Comparison of ENCODE assay signal across 9 cellular contexts in genomic region chrX:12970691-12971202, GRCh38. TPM values are rescaled to one million over a fixed set of nuclear protein-coding genes. Genes with fewer than 3 reads are reported as not detected.
DNase-seq lines count a peak whose midpoint lies in the region; ATAC-seq, FAIRE-seq and TF ChIP-seq lines count a peak whose summit lies in the region.
"Had no signal": no experiment of that assay in that cellular context is flagged by ENCODE, and none has a peak within 500 bp of the region (broad histone marks: within the 10 kb centered on the region; RNA-seq: fewer than 3 reads in every experiment).

No MANE protein-coding gene starts in this region.

- H3K27ac Mint-ChIP-seq in chondrocyte (ENCODE audit: unreplicated experiment): peak overlapping the region; percentile 3

- H3K9me3 ChIP-seq in GM23248 (ENCODE audit: low read depth) (no peaks in the 10 kb centered on the region), HepG2 (ENCODE audit: low read length) (no peaks in the 10 kb centered on the region)
- H3K9me3 ChIP-seq: HAP-1 had no signal

- H2AFZ ChIP-seq in GM23248 (peak overlapping the region; percentile 84), HepG2 (ENCODE audit: low read length) (no peak overlapping the region)

- POLR2A ChIA-PET in HepG2 (lab: Yijun Ruan, JAX): no interaction called here

- in situ Hi-C loops in GM23248 (cut with MboI): no loop called here
- in situ Hi-C loops in HepG2 (cut with HindIII; ENCODE audit: extremely low pct_ligation_motif_present, low pct_unique_long_range_greater_than_20kb): no loop called here

- H3K36me3 ChIP-seq in GM23248 (ENCODE audit: low read depth): peaks cover 2% of the 10 kb centered on the region; the same call in 1 of the 2 replicates
- H3K36me3 ChIP-seq in HepG2 (replicated peaks in 1 of 2; ENCODE audit: control insufficient read depth in 1 of 2, insufficient read depth in 2 of 2, low read length in 2 of 2): no peaks in the 10 kb centered on the region

- intact Hi-C loops in HepG2 (cut with micrococcal nuclease; ENCODE audit: unreplicated experiment): no loop called here

- peaks cover 6% of the 10 kb centered on the region for H3K36me3 Mint-ChIP-seq in chondrocyte (ENCODE audit: low read depth)

- H3K4me2 ChIP-seq in GM23248 (ENCODE audit: unreplicated experiment) (no peak overlapping the region), HepG2 (ENCODE audit: low read depth, low read length) (no peak overlapping the region)

- H3K9ac ChIP-seq in GM23248: peak overlapping the region; percentile 57
- H3K9ac ChIP-seq in HepG2 (ENCODE audit: insufficient read depth, low read depth, low read length): no peak overlapping the region

- ATAC-seq in SK-N-SH treated with all-trans-retinoic acid at 6 μM for 48 hours (peak; percentile 47), HepG2 (peak; percentile 78), GM21786 (IDR thresholded peaks at IDR 0.05; ENCODE audit: unreplicated experiment) (no peak), HG03039 (IDR thresholded peaks at IDR 0.05; ENCODE audit: unreplicated experiment) (no peak)

- no peaks in the 10 kb centered on the region for H4K20me1 ChIP-seq in GM23248 (ENCODE audit: insufficient read depth)
- no peaks in the 10 kb centered on the region for H4K20me1 ChIP-seq in HepG2 (ENCODE audit: insufficient read depth, low read length)

- peaks cover 7% of the 10 kb centered on the region; the same call in 1 of the 2 replicates for H3F3A ChIP-seq in GM23248 (ENCODE audit: insufficient read depth)

- no peaks in the 10 kb centered on the region for H3K9me3 Mint-ChIP-seq in chondrocyte (ENCODE audit: low read depth)

- H3K4me3 ChIP-seq in GM23248: peak overlapping the region; percentile 48; the same call in 1 of the 2 replicates
- no peak overlapping the region for H3K4me3 ChIP-seq in HepG2 (replicated peaks in 1 of 3; ENCODE audit: insufficient read depth in 1 of 3, low read depth in 2 of 3, low read length in 3 of 3)
- H3K4me3 ChIP-seq: HAP-1 had no signal

- no peak overlapping the region for H3K4me3 Mint-ChIP-seq in chondrocyte (ENCODE audit: unreplicated experiment)

- H3K9me2 ChIP-seq in GM23248 (ENCODE audit: insufficient read depth): no peaks in the 10 kb centered on the region

- peaks cover 23% of the 10 kb centered on the region for H3K4me1 Mint-ChIP-seq in chondrocyte (ENCODE audit: low read depth)

- WGBS in GM23248 (ENCODE audit: low coverage in 1 of 2, low lambda C conversion rate in 2 of 2, missing lambda C conversion rate in 2 of 2), 2 experiments: 16 to 25% methylated on average over 11 of the region's 11 CpGs
- whole genome bisulfite sequencing in HepG2 (ENCODE audit: low lambda C conversion rate): 23% methylated on average over 11 of the region's 11 CpGs

- no peak for TF ChIP-seq POLR2A in HepG2 (IDR thresholded peaks at IDR 0.05; ENCODE audit: insufficient read depth in 1 of 2, low read depth in 2 of 2, low read length in 2 of 2)

- TF ChIP-seq CTCF in chondrocyte (IDR thresholded peaks at IDR 0.05): peak; percentile 79
- peak; percentile 51; the same call in 1 of the 2 replicates for TF ChIP-seq CTCF in HepG2 (CRISPR knock-in tag; IDR thresholded peaks at IDR 0.05)

- TF ChIP-seq RAD21 in HepG2 (CRISPR knock-in tag; IDR thresholded peaks at IDR 0.05): no peak

- no peaks in the 10 kb centered on the region for H3K27me3 ChIP-seq in GM23248 (replicated peaks; ENCODE audit: insufficient read depth)
- H3K27me3 ChIP-seq in HepG2 (ENCODE audit: control insufficient read depth in 1 of 2, insufficient read depth in 2 of 2, low read length in 2 of 2): peaks cover 0 to 8% of the 10 kb centered on the region in 2 experiments; a peak in 4 of 5 replicates

- peak overlapping the region; percentile 21; the same call in 1 of the 2 replicates for H3K27ac ChIP-seq in GM23248
- no peak overlapping the region for H3K27ac ChIP-seq in HepG2 (ENCODE audit: extremely low read length, insufficient read depth, low read length)

- no peaks in the 10 kb centered on the region for H3K27me3 Mint-ChIP-seq in chondrocyte (ENCODE audit: low read depth)

- peaks cover 6% of the 10 kb centered on the region; the same call in 1 of the 2 replicates for H3K4me1 ChIP-seq in GM23248 (ENCODE audit: insufficient read depth)
- no peaks in the 10 kb centered on the region for H3K4me1 ChIP-seq in HepG2 (ENCODE audit: insufficient read depth, low read length)

- FAIRE-seq in HepG2 (lab: Jason Lieb, UNC): no peak

- H3K79me2 ChIP-seq in GM23248 (ENCODE audit: insufficient read depth) (peaks cover 8% of the 10 kb centered on the region), HepG2 (ENCODE audit: insufficient read depth, low read length) (no peaks in the 10 kb centered on the region)

- BruUV-seq in HepG2 (replicated peaks; lab: Mats Ljungman, UMichigan): no TSS peak

- TF ChIP-seq EP300 in HepG2 (IDR thresholded peaks at IDR 0.05; ENCODE audit: low read depth in 2 of 2, low read length in 2 of 2): no peak
- TF ChIP-seq EP300 in HepG2 (CRISPR knock-in tag; IDR thresholded peaks at IDR 0.05; ENCODE audit: borderline replicate concordance): no peak

- DNase-seq in AG08395 (ENCODE audit: low spot score): peak; percentile 61
- peak; percentile 73 for DNase-seq in GM23248
- no peak for DNase-seq in chondrocyte (ENCODE audit: low spot score)
- peak; percentile 27 for DNase-seq in HepG2 (ENCODE audit: low spot score)
- DNase-seq in superior temporal gyrus (ENCODE audit: extremely low spot score): peak; percentile 75

- CTCF ChIA-PET in HepG2 (lab: Yijun Ruan, JAX; ENCODE audit: low intra/inter-chr PET ratio, low total read pairs): no interaction called here

TF ChIP-seq in SK-N-SH treated with all-trans-retinoic acid at 6 μM for 48 hours, 23 proteins besides CTCF, POLR2A, EP300 and RAD21 (continues in another document):
- TF ChIP-seq CSDC2 (CRISPR knock-in tag; IDR thresholded peaks at IDR 0.05): no peak
- TF ChIP-seq ISL1 (CRISPR knock-in tag; IDR thresholded peaks at IDR 0.05): no peak
- no peak for TF ChIP-seq CREB5 (CRISPR knock-in tag; IDR thresholded peaks at IDR 0.05; ENCODE audit: low read depth)
- no peak for TF ChIP-seq ZC3H10 (CRISPR knock-in tag; IDR thresholded peaks at IDR 0.05)
- TF ChIP-seq ZFP30 (CRISPR knock-in tag; IDR thresholded peaks at IDR 0.05): no peak
- TF ChIP-seq BACH2 (CRISPR knock-in tag; IDR thresholded peaks at IDR 0.05; ENCODE audit: borderline replicate concordance): no peak

TF ChIP-seq in HepG2, 621 proteins besides CTCF, POLR2A, EP300 and RAD21:
- TF ChIP-seq SMC3 (IDR thresholded peaks at IDR 0.05; ENCODE audit: low read length) (peak; percentile 24; the same call in 1 of the 2 replicates), ZNF891 (CRISPR knock-in tag; IDR thresholded peaks at IDR 0.05) (no peak), STAG1 (CRISPR knock-in tag; IDR thresholded peaks at IDR 0.05) (peak; percentile 62)
TF ChIP-seq in HepG2: peak in this region for 2.

RNA-seq across cellular contexts. Expression of gene TMSB4X, which starts 4.2 kb away (rescaled TPM):
- 3,286 and 6,098 TPM in 2 replicates for total RNA-seq in GM23248 (2014; rRNA removed; shearing (Covaris generic))
- polyA plus RNA-seq in GM23248 (2016; fragmentation: Nextera tagmentation; extraction: Ambion mirVana) (9,088 and 9,298 TPM in 2 replicates), HepG2 (2011; rRNA removed) (29.6 and 50.7 TPM in 2 replicates)
- total RNA-seq in chondrocyte (1,769 to 3,180 TPM (median 3,093 TPM) in 3 replicates), HepG2 (2016; rRNA removed; fragmentation: Illumina TruSeq; extraction: Trizol) (10.5 and 15.9 TPM in 2 replicates)
- 6.0 and 6.1 TPM in 2 replicates for total RNA-seq in HepG2 (2016; cell fraction: cytosol; rRNA removed; fragmentation: Illumina TruSeq; extraction: Trizol; ENCODE audit: low read depth)
- 13.6 and 19.1 TPM in 2 replicates for total RNA-seq in HepG2 (2016; cell fraction: insoluble cytoplasmic fraction; rRNA removed; fragmentation: Illumina TruSeq; extraction: Trizol)
- 8.9 and 9.5 TPM in 2 replicates for total RNA-seq in HepG2 (2016; cell fraction: membrane; rRNA removed; fragmentation: Illumina TruSeq; extraction: Trizol)
- 4.1 and 5.6 TPM in 2 replicates for total RNA-seq in HepG2 (2016; cell fraction: nucleus; rRNA removed; fragmentation: Illumina TruSeq; extraction: Trizol)
- 16.3 and 38.0 TPM in 2 replicates for polyA plus RNA-seq in HepG2 (2011; cell fraction: cytosol; rRNA removed)
- 3.7 and 8.2 TPM in 2 replicates for polyA plus RNA-seq in HepG2 (2011; cell fraction: nucleus; rRNA removed)
- 14.4 and 69.9 TPM in 2 replicates for polyA plus RNA-seq in HepG2 (2012)
- polyA plus RNA-seq in HepG2 (2016; cell fraction: cytosol; fragmentation: Illumina TruSeq; extraction: Trizol; ENCODE audit: low read depth): 5.4 and 6.7 TPM in 2 replicates
- polyA plus RNA-seq in HepG2 (2016; cell fraction: insoluble cytoplasmic fraction; fragmentation: Illumina TruSeq; extraction: Trizol; ENCODE audit: low read depth): 17.5 and 21.0 TPM in 2 replicates
- polyA plus RNA-seq in HepG2 (2016; cell fraction: membrane; fragmentation: Illumina TruSeq; extraction: Trizol; ENCODE audit: low read depth): 6.6 and 8.1 TPM in 2 replicates
- polyA plus RNA-seq in HepG2 (2016; cell fraction: nucleus; fragmentation: Illumina TruSeq; extraction: Trizol; ENCODE audit: insufficient read depth, low read depth): 7.5 and 7.7 TPM in 2 replicates
- 10.0 and 228 TPM in 2 replicates for polyA minus RNA-seq in HepG2 (2011; rRNA and poly(A)+ RNA removed; ENCODE audit: low replicate concordance)
- 14.2 and 18.9 TPM in 2 replicates for polyA minus RNA-seq in HepG2 (2011; cell fraction: cytosol; rRNA and poly(A)+ RNA removed)
- 7.5 and 12.3 TPM in 2 replicates for polyA minus RNA-seq in HepG2 (2011; cell fraction: nucleus; rRNA and poly(A)+ RNA removed)

Comparison
In these comparisons a context has a peak if more than half of its experiments do, and no peak if none do; other contexts are left out.
1. ATAC-seq: peak in SK-N-SH treated with all-trans-retinoic acid at 6 μM for 48 hours (single experiment) and HepG2 (single experiment); none in GM21786 (single experiment) and HG03039 (single experiment).
2. RNA of gene TMSB4X, which starts 4.2 kb away (total RNA-seq): 3,286 to 6,098 TPM in GM23248 and 1,769 to 3,180 TPM in chondrocyte; 4.1 to 19.1 TPM in HepG2; every median in the first group is over 10 times any median in the second.